Comparison of ENCODE assay signal across 29 cellular contexts in genomic region chr13:107799001-107799400, GRCh38.
DNase-seq lines count a peak whose midpoint lies in the region; ATAC-seq and TF ChIP-seq lines count a peak whose summit lies in the region.
"Had no signal": no experiment of that assay in that cellular context is flagged by ENCODE, and none has a peak within 500 bp of the region (broad histone marks: within the 10 kb centered on the region; RNA-seq: fewer than 3 reads in every experiment).

No MANE protein-coding gene starts in this region.

- DNase-seq in NCI-H2107 treated with DMSO at 0.1 percent for 48 hours (lab: John Stamatoyannopoulos, UW; ENCODE audit: unreplicated experiment) (peak; percentile 12), NCI-H2107 (lab: John Stamatoyannopoulos, UW) (no peak), HCEC 1CT (peak; percentile 36), amniotic epithelial cell (ENCODE audit: low read depth) (peak; percentile 48), retinal pigment epithelial cell (ENCODE audit: low read depth) (peak; percentile 12)
- DNase-seq in stimulated activated CD4-positive, alpha-beta T cell treated with anti-CD3 and anti-CD28 coated beads, Interleukin-2, amount 100 ng/mL, for 48 hours: no peak
- DNase-seq in naive thymus-derived CD4-positive, alpha-beta T cell: no peak
- DNase-seq: activated CD4-positive, alpha-beta T cell treated with anti-CD3 and anti-CD28 coated beads for 36 hours; activated T-cell treated with anti-CD3 and anti-CD28 coated beads, Interleukin-2, amount 50 U/mL, for 1 hour; effector memory CD4-positive, alpha-beta T cell; EL; gastrocnemius medialis; islet precursor cell; left ventricle myocardium superior; NCI-H187; NCI-H446; ovary; Peyer's patch; retina; spleen; stimulated activated CD4-positive, alpha-beta T cell treated with anti-CD3 and anti-CD28 coated beads, Interleukin-4, amount 100 ng/mL, for 1 hour had no signal

- CTCF ChIA-PET in naive thymus-derived CD4-positive, alpha-beta T cell (lab: Charles Lee): no interaction called here

- H3K4me3 ChIP-seq in retinal pigment epithelial cell (ENCODE audit: low read length): no peak overlapping the region
- no peak overlapping the region for H3K4me3 ChIP-seq in naive thymus-derived CD4-positive, alpha-beta T cell (ENCODE audit: low read length)
- H3K4me3 ChIP-seq: gastrocnemius medialis, ovary, Peyer's patch, SJSA1, spleen had no signal

- intact Hi-C loops in naive thymus-derived CD4-positive, alpha-beta T cell (cut with micrococcal nuclease): no loop called here

- H3K27ac Mint-ChIP-seq in naive thymus-derived CD4-positive, alpha-beta T cell: no peak overlapping the region
- H3K27ac Mint-ChIP-seq: activated CD4-positive, alpha-beta T cell treated with anti-CD3 and anti-CD28 coated beads for 36 hours; brain; natural killer cell treated with Interleukin-12 subunit alpha and Interleukin-12 subunit beta and Interleukin-15 and Interleukin-18, amount 100 ng/mL, for 72 hours; stimulated activated memory B cell treated with anti-CD40 and anti-IgM and Interleukin-4, amounts not matched to agents 10 μg/mL and 1 μg/mL and 100 μg/mL, for 72 hours; T-helper 1 cell treated with Interleukin-12 subunit alpha and Interleukin-12 subunit beta and Interleukin-4 antibody, amounts not matched to agents 30 μg/mL and 1 μg/mL, for 36 hours had no signal

- no peaks in the 10 kb centered on the region for H3K36me3 ChIP-seq in naive thymus-derived CD4-positive, alpha-beta T cell (ENCODE audit: control insufficient read depth in 2 of 3, insufficient read depth in 3 of 3, low read length in 3 of 3)
- H3K36me3 ChIP-seq: gastrocnemius medialis, ovary, Peyer's patch, SJSA1, spleen had no signal

- H3K9me3 Mint-ChIP-seq in naive thymus-derived CD4-positive, alpha-beta T cell: peaks cover 0 to 16% (median 2%) of the 10 kb centered on the region in 11 donors
- H3K9me3 Mint-ChIP-seq: brain; T-helper 1 cell treated with Interleukin-12 subunit alpha and Interleukin-12 subunit beta and Interleukin-4 antibody, amounts not matched to agents 30 μg/mL and 1 μg/mL, for 36 hours had no signal

- no peak overlapping the region for H3K27ac ChIP-seq in naive thymus-derived CD4-positive, alpha-beta T cell (ENCODE audit: low read depth, low read length)
- H3K27ac ChIP-seq: gastrocnemius medialis, KMS-11, ovary, Peyer's patch, SJSA1, spleen had no signal

- H3K36me3 Mint-ChIP-seq in naive thymus-derived CD4-positive, alpha-beta T cell: no peaks in the 10 kb centered on the region
- H3K36me3 Mint-ChIP-seq: brain; natural killer cell treated with Interleukin-12 subunit alpha and Interleukin-12 subunit beta and Interleukin-15 and Interleukin-18, amount 100 ng/mL, for 72 hours; stimulated activated memory B cell treated with anti-CD40 and anti-IgM and Interleukin-4, amounts not matched to agents 10 μg/mL and 1 μg/mL and 100 μg/mL, for 72 hours had no signal

- ATAC-seq in naive thymus-derived CD4-positive, alpha-beta T cell: no peak
- no peak for ATAC-seq in HG03432 (IDR thresholded peaks at IDR 0.05; ENCODE audit: unreplicated experiment)
- ATAC-seq: activated CD4-positive, alpha-beta T cell treated with anti-CD3 and anti-CD28 coated beads for 36 hours; esophagus mucosa; gastrocnemius medialis; left ventricle myocardium superior; natural killer cell treated with Interleukin-12 subunit alpha and Interleukin-12 subunit beta and Interleukin-15 and Interleukin-18, amount 100 ng/mL, for 72 hours; stimulated activated memory B cell treated with anti-CD40 and anti-IgM and Interleukin-4, amounts not matched to agents 10 μg/mL and 1 μg/mL and 100 μg/mL, for 72 hours had no signal

- H3K4me1 Mint-ChIP-seq in naive thymus-derived CD4-positive, alpha-beta T cell: no peaks in the 10 kb centered on the region
- H3K4me1 Mint-ChIP-seq: activated CD4-positive, alpha-beta T cell treated with anti-CD3 and anti-CD28 coated beads for 36 hours; brain; stimulated activated memory B cell treated with anti-CD40 and anti-IgM and Interleukin-4, amounts not matched to agents 10 μg/mL and 1 μg/mL and 100 μg/mL, for 72 hours had no signal

- no peak for TF ChIP-seq CTCF in retinal pigment epithelial cell (conservative IDR thresholded peaks at IDR 0.05; ENCODE audit: low read depth, low read length)

- H3K27me3 Mint-ChIP-seq in naive thymus-derived CD4-positive, alpha-beta T cell: no peaks in the 10 kb centered on the region
- H3K27me3 Mint-ChIP-seq: natural killer cell treated with Interleukin-12 subunit alpha and Interleukin-12 subunit beta and Interleukin-15 and Interleukin-18, amount 100 ng/mL, for 72 hours; stimulated activated memory B cell treated with anti-CD40 and anti-IgM and Interleukin-4, amounts not matched to agents 10 μg/mL and 1 μg/mL and 100 μg/mL, for 72 hours had no signal

- H3K4me3 Mint-ChIP-seq in naive thymus-derived CD4-positive, alpha-beta T cell: no peak overlapping the region
- H3K4me3 Mint-ChIP-seq: activated CD4-positive, alpha-beta T cell treated with anti-CD3 and anti-CD28 coated beads for 36 hours; brain; natural killer cell treated with Interleukin-12 subunit alpha and Interleukin-12 subunit beta and Interleukin-15 and Interleukin-18, amount 100 ng/mL, for 72 hours; stimulated activated memory B cell treated with anti-CD40 and anti-IgM and Interleukin-4, amounts not matched to agents 10 μg/mL and 1 μg/mL and 100 μg/mL, for 72 hours; T-helper 1 cell treated with Interleukin-12 subunit alpha and Interleukin-12 subunit beta and Interleukin-4 antibody, amounts not matched to agents 30 μg/mL and 1 μg/mL, for 36 hours had no signal

- H3K9me3 ChIP-seq in naive thymus-derived CD4-positive, alpha-beta T cell (ENCODE audit: control insufficient read depth in 2 of 3, low read length in 3 of 3): peaks cover 0 to 3% (median 0%) of the 10 kb centered on the region in 3 experiments
- H3K9me3 ChIP-seq: gastrocnemius medialis, ovary, Peyer's patch, SJSA1 had no signal

- POLR2A ChIA-PET in naive thymus-derived CD4-positive, alpha-beta T cell (lab: Charles Lee): no interaction called here

- no peaks in the 10 kb centered on the region for H3K27me3 ChIP-seq in naive thymus-derived CD4-positive, alpha-beta T cell (ENCODE audit: control insufficient read depth in 2 of 2, insufficient read depth in 2 of 2, low read length in 2 of 2)
- H3K27me3 ChIP-seq: gastrocnemius medialis, ovary, Peyer's patch, SJSA1, spleen had no signal

- H3K4me1 ChIP-seq in naive thymus-derived CD4-positive, alpha-beta T cell (ENCODE audit: control insufficient read depth in 2 of 2, insufficient read depth in 2 of 2, low read length in 2 of 2): no peaks in the 10 kb centered on the region
- H3K4me1 ChIP-seq: gastrocnemius medialis, Peyer's patch, SJSA1, spleen had no signal

Comparison
In these comparisons a context has a peak if more than half of its experiments do, and no peak if none do; other contexts are left out.
1. DNase-seq: peak in NCI-H2107 treated with DMSO at 0.1 percent for 48 hours (single experiment), HCEC 1CT (single experiment), amniotic epithelial cell (single experiment) and retinal pigment epithelial cell (single experiment); none in NCI-H2107 (single experiment), stimulated activated CD4-positive, alpha-beta T cell treated with anti-CD3 and anti-CD28 coated beads, Interleukin-2, amount 100 ng/mL, for 48 hours (0 of 2) and naive thymus-derived CD4-positive, alpha-beta T cell (0 of 9).